21 cellular contexts compared by ENCODE assay signal in the genomic region with DNA sequence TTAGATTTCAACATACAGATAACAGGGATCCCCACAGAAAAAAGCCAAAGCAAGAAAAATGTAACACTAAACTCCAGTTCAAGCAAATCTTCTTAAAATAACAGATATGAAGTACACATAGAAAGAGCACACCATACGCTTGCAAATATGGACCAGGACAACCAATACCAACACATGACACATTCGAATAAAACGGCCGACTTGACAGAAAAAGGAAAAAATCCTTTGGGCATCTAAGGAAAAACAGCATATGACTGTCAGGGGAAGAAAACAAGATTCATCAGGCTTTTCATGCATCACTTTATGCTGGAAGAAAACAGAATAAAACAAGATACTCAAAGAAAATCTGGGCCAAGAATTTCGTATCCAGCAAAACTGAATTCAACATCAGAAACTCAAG. TPM values are rescaled to one million over a fixed set of nuclear protein-coding genes. Genes with fewer than 3 reads are reported as not detected.
"Had no signal": no experiment of that assay in that cellular context is flagged by ENCODE, and none has a peak within 500 bp of the region (broad histone marks: within the 10 kb centered on the region; RNA-seq: fewer than 3 reads in every experiment).

No MANE protein-coding gene starts in this region.

- H3K9me3 Mint-ChIP-seq: naive thymus-derived CD8-positive, alpha-beta T cell had no signal

- H3K4me3 Mint-ChIP-seq: naive thymus-derived CD8-positive, alpha-beta T cell had no signal

- H3K4me1 ChIP-seq: sigmoid colon, transverse colon had no signal

- ATAC-seq: esophagus mucosa; left colon; mucosa of descending colon; naive thymus-derived CD8-positive, alpha-beta T cell had no signal

- H3K27ac ChIP-seq: neutrophil, sigmoid colon, skin epidermis, stomach, thoracic aorta, transverse colon had no signal

- H3K4me3 ChIP-seq: dorsolateral prefrontal cortex, heart left ventricle, mucosa of descending colon, sigmoid colon, skin epidermis, stomach, thoracic aorta, transverse colon had no signal

- H3K27me3 ChIP-seq: dorsolateral prefrontal cortex, heart left ventricle, neutrophil, sigmoid colon, stomach, transverse colon had no signal

- H3K9me3 ChIP-seq: heart left ventricle, mucosa of descending colon, neutrophil, sigmoid colon, stomach, thoracic aorta, transverse colon had no signal

- H3K27me3 Mint-ChIP-seq: naive thymus-derived CD8-positive, alpha-beta T cell had no signal

- DNase-seq: cortex of kidney; dorsolateral prefrontal cortex; effector CD8-positive, alpha-beta T cell; heart left ventricle; hippocampal formation; left colon; mucosa of descending colon; naive thymus-derived CD8-positive, alpha-beta T cell; posterior cingulate gyrus; stimulated activated CD4-positive, alpha-beta T cell treated with anti-CD3 and anti-CD28 coated beads, Interleukin-2, amount 100 ng/mL, for 24 hours; stimulated activated CD4-positive, alpha-beta T cell treated with anti-CD3 and anti-CD28 coated beads, Interleukin-4, amount 100 ng/mL, for 4 hours; stimulated activated naive CD4-positive, alpha-beta T cell; stomach; substantia nigra; transverse colon had no signal

RNA-seq across cellular contexts. Expression of gene COLEC11, which starts 52.8 kb away (rescaled TPM):
- total RNA-seq: esophagus mucosa, kidney epithelial cell had no signal
- polyA plus RNA-seq: naive thymus-derived CD8-positive, alpha-beta T cell had no signal
